Comparison of ENCODE assay signal across 9 cellular contexts in genomic region chr10:51788270-51788669, GRCh38.
"Had no signal": no experiment of that assay in that cellular context is flagged by ENCODE, and none has a peak within 500 bp of the region (broad histone marks: within the 10 kb centered on the region; RNA-seq: fewer than 3 reads in every experiment).

No MANE protein-coding gene starts in this region.

- H3K9ac ChIP-seq: GM23248 had no signal

- H3K27ac ChIP-seq: GM23248 had no signal

- H3K4me1 Mint-ChIP-seq: GM23338 had no signal

- H2AFZ ChIP-seq: GM23248, GM23338 had no signal

- ATAC-seq: GM23338, HCT116 had no signal

- DNase-seq: GM23248, GOT3, H7, H9, HCEC 1CT, HFFc6 had no signal

- H3K27ac Mint-ChIP-seq: GM23338, H9, HFFc6 had no signal

- H3K4me1 ChIP-seq: HAP-1 had no signal

- H3K9me3 ChIP-seq: HAP-1 had no signal

- H3K4me3 Mint-ChIP-seq: GM23338, H9, HFFc6 had no signal

- H3K36me3 ChIP-seq: HAP-1 had no signal

- H3K4me3 ChIP-seq: GM23248, GM23338, HAP-1 had no signal

- H3K4me2 ChIP-seq: GM23338 had no signal
